In genomic region chr22:32082331-32082730, GRCh38 we compare ENCODE assay signal across 1 cellular context.
TF ChIP-seq lines count a peak whose summit lies in the region.

No MANE protein-coding gene starts in this region.

TF ChIP-seq in H1, 55 proteins besides CTCF, POLR2A, EP300 and RAD21 (continued from another document):
- TF ChIP-seq ATF3 (IDR thresholded peaks at IDR 0.05; ENCODE audit: insufficient read depth, low read depth, low read length) (no peak), TBP (IDR thresholded peaks at IDR 0.05; ENCODE audit: low read depth, low read length) (no peak), CBX5 (IDR thresholded peaks at IDR 0.05; ENCODE audit: low read depth, low read length) (no peak), CEBPB (IDR thresholded peaks at IDR 0.05; ENCODE audit: low read depth, low read length) (no peak), TAF7 (optimal IDR thresholded peaks at IDR 0.05; ENCODE audit: borderline replicate concordance, low read depth, low read length) (no peak), NANOG (IDR thresholded peaks at IDR 0.05; ENCODE audit: insufficient read depth, low read depth, low read length, poor library complexity, severe bottlenecking) (no peak), NRF1 (IDR thresholded peaks at IDR 0.05; ENCODE audit: low read depth, low read length) (no peak), FOSL1 (IDR thresholded peaks at IDR 0.05; ENCODE audit: insufficient read depth, low read depth, low read length) (no peak), BRCA1 (IDR thresholded peaks at IDR 0.05; ENCODE audit: low read depth, low read length) (no peak), CREB1 (IDR thresholded peaks at IDR 0.05) (no peak), SP2 (IDR thresholded peaks at IDR 0.05; ENCODE audit: low read length) (no peak)
